ENCODE assay signal across 8 cellular contexts in genomic region chr6:43635387-43636311, GRCh38. TPM values are rescaled to one million over a fixed set of nuclear protein-coding genes. Genes with fewer than 3 reads are reported as not detected.
DNase-seq lines count a peak whose midpoint lies in the region; ATAC-seq and TF ChIP-seq lines count a peak whose summit lies in the region.

MAD2L1BP (plus strand) TSS chr6:43635840; CDS start chr6:43635876, 36 bp downstream.

- intact Hi-C loops in left ventricle myocardium superior (cut with micrococcal nuclease), result no loop called here
- intact Hi-C loops in psoas muscle (cut with DNase I), result loop anchor here in 1 of 2 donors (10.0 kb wide), 1 partner anchor 439 kb away; no protein-coding TSS in a partner anchor

- H3K27me3 ChIP-seq in psoas muscle (ENCODE audit: insufficient read depth in 3 of 3, low read length in 2 of 3), result no peaks in the 10 kb centered on the region

- peaks cover 3 to 38% of the 10 kb centered on the region in 2 donors for H3K36me3 ChIP-seq in psoas muscle (ENCODE audit: insufficient read depth in 1 of 2, low read depth in 1 of 2)

- H3K27ac ChIP-seq in psoas muscle, result peak within 1 kb of the TSS; percentile 92

- TF ChIP-seq CTCF in psoas muscle (IDR thresholded peaks at IDR 0.05), result no peak

- H3K4me3 ChIP-seq in psoas muscle, result peak within 1 kb of the TSS; percentile 92

- peaks cover 43% of the 10 kb centered on the region for H3K4me1 ChIP-seq in psoas muscle

- DNase-seq in NCI-H187 treated with DMSO at 0.1 percent for 48 hours (lab: John Stamatoyannopoulos, UW) (peak; percentile 48), T-helper 2 cell (peak; percentile 72 to 91 (median 81)), amniotic stem cell (lab: John Stamatoyannopoulos, UW) (peak; percentile 62), left ventricle myocardium superior (peak; percentile 90), psoas muscle (peak; percentile 87 to 88), ureter (ENCODE audit: low spot score) (peak; percentile 84)

- WGBS in psoas muscle, 3 donors, result 3 to 4% (median 3%) methylated on average over 44 to 48 of the region's 48 CpGs

- ATAC-seq in GM18498 (IDR thresholded peaks at IDR 0.05; ENCODE audit: unreplicated experiment), result peak; percentile 80
- ATAC-seq in HG02884 (IDR thresholded peaks at IDR 0.05; ENCODE audit: unreplicated experiment), result peak; percentile 87
- ATAC-seq in left ventricle myocardium superior, result peak; percentile 90
- ATAC-seq in psoas muscle, result peak; percentile 90 to 94 (median 92)

- no peaks in the 10 kb centered on the region for H3K9me3 ChIP-seq in psoas muscle

RNA-seq across cellular contexts. Expression of gene MAD2L1BP, which starts in this region (rescaled TPM):
- total RNA-seq in left ventricle myocardium superior, result 28.3 TPM
- 10 to 100 TPM; 17.0 to 36.6 (median 26.1) TPM for total RNA-seq in psoas muscle
- 10 to 100 TPM; 30.5 to 43.1 (median 31.6) TPM for polyA plus RNA-seq in psoas muscle
- 27.2 TPM for total RNA-seq in ureter

Comparison
In these comparisons a context has a peak if more than half of its experiments do, and no peak if none do; other contexts are left out.
1. Peak in every context shown above with its lines: DNase-seq, ATAC-seq, H3K4me3 ChIP-seq and H3K27ac ChIP-seq.